ENCODE assay signal across 9 cellular contexts in genomic region chr16:4500283-4500682, GRCh38. TPM values are rescaled to one million over a fixed set of nuclear protein-coding genes. Genes with fewer than 3 reads are reported as not detected.
DNase-seq lines count a peak whose midpoint lies in the region; ATAC-seq and TF ChIP-seq lines count a peak whose summit lies in the region.
"Had no signal": no experiment of that assay in that cellular context is flagged by ENCODE, and none has a peak within 500 bp of the region (broad histone marks: within the 10 kb centered on the region; RNA-seq: fewer than 3 reads in every experiment).

No MANE protein-coding gene starts in this region.

- WGBS in mesendoderm (ENCODE audit: extremely low coverage, insufficient coverage, low lambda C conversion rate), result no CpG with 5 or more reads among the region's 3 CpGs

- H3K79me2 ChIP-seq in mesendoderm (ENCODE audit: control insufficient read depth, insufficient read depth, low read length), result no peaks in the 10 kb centered on the region

- no peak overlapping the region for H3K4me2 ChIP-seq in mesendoderm (ENCODE audit: low read length)

- no peak overlapping the region for H2BK15ac ChIP-seq in mesendoderm (replicated peaks; ENCODE audit: low read depth)

- no peak overlapping the region for H2BK120ac ChIP-seq in mesendoderm (ENCODE audit: low read depth, low read length)

- H3K79me1 ChIP-seq in mesendoderm (ENCODE audit: low read length), result peaks cover 13% of the 10 kb centered on the region

- no peak overlapping the region for H4K8ac ChIP-seq in mesendoderm (ENCODE audit: low read depth, low read length)

- H3K4me1 ChIP-seq in mesendoderm (ENCODE audit: control insufficient read depth, low read depth, low read length) (no peaks in the 10 kb centered on the region), vagina (peaks cover 65% of the 10 kb centered on the region)

- H2BK5ac ChIP-seq in mesendoderm (ENCODE audit: low read length), result no peak overlapping the region

- H4K5ac ChIP-seq in mesendoderm (ENCODE audit: low read length), result no peak overlapping the region

- no peak for ATAC-seq in GM21390 (IDR thresholded peaks at IDR 0.05; ENCODE audit: unreplicated experiment)
- ATAC-seq in HG02884 (IDR thresholded peaks at IDR 0.05; ENCODE audit: unreplicated experiment), result no peak

- no peaks in the 10 kb centered on the region for H3K9me3 ChIP-seq in vagina

- no peak for TF ChIP-seq CTCF in dorsolateral prefrontal cortex (IDR thresholded peaks at IDR 0.05 in 54 of 56, conservative IDR thresholded peaks at IDR 0.05 in 2 of 56; ENCODE audit: low read depth in 1 of 56, partially characterized antibody in 56 of 56)
- no peak for TF ChIP-seq CTCF in vagina (IDR thresholded peaks at IDR 0.05)

- no peaks in the 10 kb centered on the region for H3K27me3 ChIP-seq in dorsolateral prefrontal cortex
- H3K27me3 ChIP-seq in mesendoderm (ENCODE audit: insufficient read depth, low read length, poor library complexity), result no peaks in the 10 kb centered on the region
- H3K27me3 ChIP-seq in vagina, result no peaks in the 10 kb centered on the region

- H3K4ac ChIP-seq in mesendoderm (ENCODE audit: low read depth, low read length), result no peak overlapping the region

- peak; percentile 34 for DNase-seq in stimulated activated CD4-positive, alpha-beta T cell treated with anti-CD3 and anti-CD28 coated beads, Interleukin-1b, Interleukin-23, amount 100 ng/mL, for 48 hours
- no peak for DNase-seq in stimulated activated CD4-positive, alpha-beta T cell treated with anti-CD3 and anti-CD28 coated beads, Interleukin-4, amount 100 ng/mL, for 1 hour
- DNase-seq in dorsolateral prefrontal cortex (peak in 3 of 10 donors; percentile 41 to 66 (median 56)), mesendoderm (peak; percentile 85), vagina (ENCODE audit: extremely low spot score in 2 of 2) (no peak), NCI-H526 treated with DMSO at 0.1 percent for 48 hours (lab: John Stamatoyannopoulos, UW) (no peak)
- DNase-seq: COR-L47 had no signal

- H3K56ac ChIP-seq in mesendoderm (ENCODE audit: low read length), result no peak overlapping the region

- no peak overlapping the region for H3K9ac ChIP-seq in mesendoderm (ENCODE audit: low read length)

- no peak overlapping the region for H2AK5ac ChIP-seq in mesendoderm (ENCODE audit: low read length)

- H3K36me3 ChIP-seq in mesendoderm (ENCODE audit: control insufficient read depth, insufficient read depth, low read length) (no peaks in the 10 kb centered on the region), vagina (no peaks in the 10 kb centered on the region)

- peak overlapping the region; percentile 20 to 99 (median 94) for H3K27ac ChIP-seq in dorsolateral prefrontal cortex
- no peak overlapping the region for H3K27ac ChIP-seq in mesendoderm (ENCODE audit: low read depth, low read length)
- H3K27ac ChIP-seq in vagina, result peak overlapping the region; percentile 76

- H3K4me3 ChIP-seq in dorsolateral prefrontal cortex (peak overlapping the region in 33 of 59 donors; percentile 1 to 51 (median 20)), mesendoderm (ENCODE audit: low read length) (no peak overlapping the region), vagina (peak overlapping the region; percentile 29)

- no peak for TF ChIP-seq POLR2A in vagina (IDR thresholded peaks at IDR 0.05)

- intact Hi-C loops in dorsolateral prefrontal cortex (cut with DNase I), result no loop called here
- intact Hi-C loops in vagina (cut with DNase I), result loop anchor here (10.0 kb wide), 1 partner anchor 55 kb away; the partner anchor contains the start of gene C16orf96

- no peak overlapping the region for H3K18ac ChIP-seq in mesendoderm (ENCODE audit: low read length)

- H3K23ac ChIP-seq in mesendoderm (ENCODE audit: low read length), result no peak overlapping the region

RNA-seq across cellular contexts. Expression of gene HMOX2, which starts 24.1 kb away (rescaled TPM):
- 100 to 1,000 TPM in 32 of 120 experiments, 10 to 100 TPM in 88; 41.9 to 120 (median 90.5) TPM for total RNA-seq in dorsolateral prefrontal cortex
- 37.2 TPM for polyA plus RNA-seq in mesendoderm (2013, experiment 1 of 2)
- 36.2 TPM for polyA plus RNA-seq in mesendoderm (2013, experiment 2 of 2)
- 52.8 TPM for total RNA-seq in vagina

RNA-seq across cellular contexts. Expression of gene NMRAL1, which starts 25.9 kb away (rescaled TPM):
- total RNA-seq in dorsolateral prefrontal cortex (10 to 100 TPM; 28.4 to 78.4 (median 55.8) TPM), vagina (35.6 TPM)
- 67.1 TPM for polyA plus RNA-seq in mesendoderm (2013, experiment 1 of 2)
- polyA plus RNA-seq in mesendoderm (2013, experiment 2 of 2), result 67.6 TPM

RNA-seq across cellular contexts. Expression of gene CDIP1, which starts 38.3 kb away (rescaled TPM):
- 100 to 1,000 TPM; 100 to 237 (median 186) TPM for total RNA-seq in dorsolateral prefrontal cortex
- 27.3 TPM for polyA plus RNA-seq in mesendoderm (2013, experiment 1 of 2)
- 28.1 TPM for polyA plus RNA-seq in mesendoderm (2013, experiment 2 of 2)
- 13.3 TPM for total RNA-seq in vagina

RNA-seq across cellular contexts. Expression of gene C16orf96, which starts 55.9 kb away (rescaled TPM):
- total RNA-seq in dorsolateral prefrontal cortex (1 to 10 TPM in 59 of 120 experiments, under 1 TPM in 61; 0.30 to 2.0 (median 1.00) TPM), vagina (not detected)
- 0.20 TPM for polyA plus RNA-seq in mesendoderm (2013, experiment 1 of 2)
- 0.27 TPM for polyA plus RNA-seq in mesendoderm (2013, experiment 2 of 2)

Comparison
In these comparisons a context has a peak if more than half of its experiments do, and no peak if none do; other contexts are left out.
1. DNase-seq: peak in stimulated activated CD4-positive, alpha-beta T cell treated with anti-CD3 and anti-CD28 coated beads, Interleukin-1b, Interleukin-23, amount 100 ng/mL, for 48 hours (single experiment) and mesendoderm (single experiment); none in stimulated activated CD4-positive, alpha-beta T cell treated with anti-CD3 and anti-CD28 coated beads, Interleukin-4, amount 100 ng/mL, for 1 hour (single experiment), vagina (0 of 2) and NCI-H526 treated with DMSO at 0.1 percent for 48 hours (single experiment).